ENCODE assay signal across 7 cellular contexts in genomic region chr1:26510725-26511124, GRCh38. TPM values are rescaled to one million over a fixed set of nuclear protein-coding genes. Genes with fewer than 3 reads are reported as not detected.
DNase-seq lines count a peak whose midpoint lies in the region; ATAC-seq, FAIRE-seq and TF ChIP-seq lines count a peak whose summit lies in the region.
"Not testable (repeated sequence)": the region's sequence is repeated elsewhere in the genome, so short reads cannot be mapped to it uniquely, and the experiment has no call there.

No MANE protein-coding gene starts in this region.

- H2AFZ ChIP-seq in IMR-90 (replicated peaks; ENCODE audit: low read length, poor library complexity); K562 (ENCODE audit: low read depth, low read length): not testable (repeated sequence)

- dilution Hi-C loops in IMR-90 (cut with HindIII; ENCODE audit: low sequenced_read_pairs, unreplicated experiment), result not testable (repeated sequence)

- not testable (repeated sequence) for H3K14ac ChIP-seq in IMR-90 (replicated peaks; ENCODE audit: low read depth, low read length)

- ATAC-seq in IMR-90 (ENCODE audit: low read depth), result peak; percentile 40; the same call in 1 of the 2 replicates
- not testable (repeated sequence) for ATAC-seq in K562; lung (ENCODE audit: insufficient read depth, low FRiP score)

- in situ Hi-C loops in ACHN (cut with HindIII; ENCODE audit: low pct_ligation_motif_present, low pct_unique_long_range_greater_than_20kb, low sequenced_read_pairs); IMR-90 (cut with MboI; ENCODE audit: low sequenced_read_pairs); K562 (cut with MboI): not testable (repeated sequence)

- WGBS in IMR-90 (ENCODE audit: extremely low coverage in 2 of 2, insufficient read length in 1 of 2), 2 experiments, result 43% methylated on average over 1 of the region's 1 CpG; no CpG with 5 or more reads in 1 of the 2 experiments
- WGBS in K562 (ENCODE audit: insufficient coverage, low coverage, missing lambda C conversion rate), result 47% methylated on average over 1 of the region's 1 CpG
- 75 to 88% methylated on average over 1 of the region's 1 CpG for WGBS in lung, 2 donors
- WGBS in thyroid gland, 2 donors, result 20 to 25% methylated on average over 1 of the region's 1 CpG

- H3K4me3 ChIP-seq in IMR-90 (ENCODE audit: insufficient read depth, low read depth, low read length); K562; lung; thyroid gland (replicated peaks in 1 of 3): not testable (repeated sequence)

- not testable (repeated sequence) for TF ChIP-seq POLR2A in IMR-90 (IDR thresholded peaks at IDR 0.05; ENCODE audit: low read depth, low read length); K562 (conservative IDR thresholded peaks at IDR 0.05); thyroid gland (IDR thresholded peaks at IDR 0.05)

- H2BK20ac ChIP-seq in IMR-90 (ENCODE audit: low read depth, low read length), result not testable (repeated sequence)

- intact Hi-C loops in IMR-90 (cut with micrococcal nuclease); K562 (cut with micrococcal nuclease); thyroid gland (cut with DNase I): not testable (repeated sequence)

- not testable (repeated sequence) for H3K9ac ChIP-seq in IMR-90 (ENCODE audit: low read depth, low read length); K562 (ENCODE audit: insufficient read depth in 1 of 2, low read depth in 2 of 2, low read length in 2 of 2)

- H3K79me1 ChIP-seq in IMR-90 (ENCODE audit: low read depth in 1 of 2, low read length in 2 of 2), result not testable (repeated sequence)

- not testable (repeated sequence) for TF ChIP-seq RAD21 in IMR-90 (IDR thresholded peaks at IDR 0.05; ENCODE audit: low read length); K562 (CRISPR knock-in tag; conservative IDR thresholded peaks at IDR 0.05 in 1 of 2, IDR thresholded peaks at IDR 0.05 in 1 of 2)

- not testable (repeated sequence) for TF ChIP-seq EP300 in K562 (IDR thresholded peaks at IDR 0.05; ENCODE audit: low read length)

- H2AK9ac ChIP-seq in IMR-90 (replicated peaks; ENCODE audit: low read depth, low read length, poor library complexity), result not testable (repeated sequence)

- not testable (repeated sequence) for H3K56ac ChIP-seq in IMR-90 (ENCODE audit: extremely low read depth, insufficient read depth, low read length)

- FAIRE-seq in K562 (lab: Jason Lieb, UNC), result peak; percentile 35

- H3K27ac ChIP-seq in IMR-90 (ENCODE audit: insufficient read depth, low read length); K562 (ENCODE audit: extremely low read depth, low read depth, low read length); lung (ENCODE audit: low read depth in 1 of 2, low read length in 1 of 2): not testable (repeated sequence)
- peak overlapping the region; percentile 87 to 91 (median 90) for H3K27ac ChIP-seq in thyroid gland

- TF ChIP-seq CTCF in IMR-90 (conservative IDR thresholded peaks at IDR 0.05; ENCODE audit: low read depth, low read length); K562 (IDR thresholded peaks at IDR 0.05 in 2 of 3, conservative IDR thresholded peaks at IDR 0.05 in 1 of 3; ENCODE audit: insufficient read depth in 2 of 3, low read depth in 1 of 3, low read length in 3 of 3); lung (IDR thresholded peaks at IDR 0.05; ENCODE audit: control extremely low read depth, extremely low read depth); thyroid gland (IDR thresholded peaks at IDR 0.05): not testable (repeated sequence)

- H3K18ac ChIP-seq in IMR-90 (ENCODE audit: low read depth, low read length), result not testable (repeated sequence)

- H2BK5ac ChIP-seq in IMR-90 (ENCODE audit: low read depth, low read length, poor library complexity, severe bottlenecking), result not testable (repeated sequence)

- H3K4me2 ChIP-seq in IMR-90 (ENCODE audit: low read depth, low read length); K562 (ENCODE audit: insufficient read depth, low read length): not testable (repeated sequence)

- CTCF ChIA-PET in IMR-90 (lab: Yijun Ruan, JAX), result interaction anchor here (0.6 to 0.7 kb wide), 2 partner anchors 278 to 311 kb away, joined by 3 to 4 read pairs; no protein-coding TSS in a partner anchor
- CTCF ChIA-PET in K562 (lab: Yijun Ruan, JAX; ENCODE audit: low intra/inter-chr PET ratio), result not testable (repeated sequence)

- POLR2A ChIA-PET in IMR-90 (lab: Charles Lee; ENCODE audit: unreplicated experiment), result not testable (repeated sequence)
- POLR2A ChIA-PET in K562 (lab: Yijun Ruan, JAX), result interaction anchor here (0.6 to 1.7 kb wide), 4 partner anchors 10 to 641 kb away, joined by 3 to 4 read pairs (median 4); partner anchors contain the start of gene GPN2

- not testable (repeated sequence) for BruUV-seq in IMR-90 (replicated peaks; lab: Mats Ljungman, UMichigan); K562 (replicated peaks; lab: Mats Ljungman, UMichigan)

- H4K8ac ChIP-seq in IMR-90 (ENCODE audit: low read depth in 2 of 2, low read length in 2 of 2), result not testable (repeated sequence)

- not testable (repeated sequence) for H4K20me1 ChIP-seq in IMR-90 (ENCODE audit: insufficient read depth, low read length); K562 (replicated peaks; ENCODE audit: control insufficient read depth, insufficient read depth, low read length)

- H2BK120ac ChIP-seq in IMR-90 (ENCODE audit: low read depth, low read length), result not testable (repeated sequence)

- not testable (repeated sequence) for H2AK5ac ChIP-seq in IMR-90 (ENCODE audit: low read depth, low read length)

- not testable (repeated sequence) for H3K4me1 ChIP-seq in IMR-90 (ENCODE audit: control insufficient read depth, insufficient read depth, low read length); K562 (replicated peaks in 1 of 2; ENCODE audit: control insufficient read depth in 2 of 2, insufficient read depth in 2 of 2, low read length in 2 of 2); lung (ENCODE audit: control insufficient read depth in 2 of 2, insufficient read depth in 2 of 2, low read length in 2 of 2)
- H3K4me1 ChIP-seq in thyroid gland, result peaks cover 3 to 11% of the 10 kb centered on the region in 2 donors

- not testable (repeated sequence) for H4K91ac ChIP-seq in IMR-90 (ENCODE audit: insufficient read depth, low read depth, low read length)

- H3K9me3 ChIP-seq in IMR-90 (ENCODE audit: control insufficient read depth, insufficient read depth, low read length); K562 (replicated peaks; ENCODE audit: control insufficient read depth, insufficient read depth, low read depth, low read length); lung (ENCODE audit: control insufficient read depth in 2 of 2, insufficient read depth in 1 of 2, low read length in 1 of 2); thyroid gland: not testable (repeated sequence)

- not testable (repeated sequence) for H3K27me3 ChIP-seq in IMR-90 (ENCODE audit: control insufficient read depth, insufficient read depth, low read length); K562 (ENCODE audit: control insufficient read depth in 2 of 2, insufficient read depth in 2 of 2, low read length in 2 of 2); lung (ENCODE audit: control insufficient read depth, insufficient read depth); thyroid gland

- not testable (repeated sequence) for H3K36me3 ChIP-seq in IMR-90 (ENCODE audit: control insufficient read depth, insufficient read depth, low read length); K562 (ENCODE audit: control insufficient read depth, insufficient read depth, low read length); lung (ENCODE audit: control insufficient read depth in 2 of 2, insufficient read depth in 2 of 2, low read length in 2 of 2); thyroid gland

- H3K23ac ChIP-seq in IMR-90 (ENCODE audit: low read depth, low read length), result not testable (repeated sequence)

- H3K9me1 ChIP-seq in IMR-90 (ENCODE audit: insufficient read depth, low read length); K562 (ENCODE audit: control insufficient read depth, insufficient read depth, low read length): not testable (repeated sequence)

- not testable (repeated sequence) for H3K79me2 ChIP-seq in K562 (ENCODE audit: control insufficient read depth, insufficient read depth, low read length)

- not testable (repeated sequence) for H4K5ac ChIP-seq in IMR-90 (ENCODE audit: low read depth, low read length)

- not testable (repeated sequence) for H3K4ac ChIP-seq in IMR-90 (ENCODE audit: low read depth, low read length)

- DNase-seq in ACHN, result peak; percentile 79
- DNase-seq in IMR-90; K562 (ENCODE audit: extremely low read depth in 1 of 4, low spot score in 3 of 4): not testable (repeated sequence)
- DNase-seq in iris pigment epithelial cell (ENCODE audit: low read depth), result peak; percentile 30
- peak; percentile 86 for DNase-seq in kidney tubule cell (ENCODE audit: low spot score)
- DNase-seq in lung (ENCODE audit: low spot score), result peak; percentile 33
- DNase-seq in thyroid gland, result peak; percentile 87 to 91

- not testable (repeated sequence) for H2BK15ac ChIP-seq in IMR-90 (ENCODE audit: low read depth, low read length)

RNA-seq across cellular contexts. Expression of gene RPS6KA1, which starts 18.8 kb away (rescaled TPM):
- 4.2 and 6.3 TPM in 2 replicates for total RNA-seq in IMR-90 (2012; rRNA removed)
- 3.6 and 3.8 TPM in 2 replicates for polyA plus RNA-seq in IMR-90 (2012; rRNA removed)
- 2.7 and 3.6 TPM in 2 replicates for polyA plus RNA-seq in IMR-90 (2012; cell fraction: cytosol; rRNA removed)
- 3.0 and 4.7 TPM in 2 replicates for polyA plus RNA-seq in IMR-90 (2012; cell fraction: nucleus; rRNA removed; ENCODE audit: low replicate concordance)
- total RNA-seq in K562 (2011; cell fraction: chromatin; rRNA removed; ENCODE audit: low replicate concordance), result 64.2 and 141 TPM in 2 replicates
- 77.4 and 79.9 TPM in 2 replicates for total RNA-seq in K562 (2011; cell fraction: nucleolus; rRNA removed)
- total RNA-seq in K562 (2011; cell fraction: nucleoplasm; rRNA removed), result 68.8 and 76.8 TPM in 2 replicates
- total RNA-seq in K562 (2014; rRNA removed), result 54.8 and 67.3 TPM in 2 replicates
- 25.7 and 30.1 TPM in 2 replicates for total RNA-seq in K562 (2014; rRNA removed; fragmentation: Illumina TruSeq; extraction: Trizol)
- total RNA-seq in K562 (2015; rRNA removed; fragmentation: Illumina TruSeq; extraction: Trizol), result 40.5 and 44.4 TPM in 2 replicates
- total RNA-seq in K562 (2021), result 61.0 and 62.4 TPM in 2 replicates
- 33.0 and 33.1 TPM in 2 replicates for polyA plus RNA-seq in K562 (2011; rRNA removed)
- polyA plus RNA-seq in K562 (2011; cell fraction: cytosol; rRNA removed), result 33.1 and 54.6 TPM in 2 replicates
- 41.1 and 53.3 TPM in 2 replicates for polyA plus RNA-seq in K562 (2011; cell fraction: nucleus; rRNA removed)
- polyA plus RNA-seq in K562 (2012), result 49.6 and 51.4 TPM in 2 replicates
- 46.3 and 49.0 TPM in 2 replicates for polyA plus RNA-seq in K562 (2014; fragmentation: Illumina TruSeq; extraction: Trizol)
- 1 to 10 TPM; 2.4 to 2.9 TPM for polyA plus RNA-seq in K562 (2014; fragmentation: Nextera tagmentation; extraction: Ambion mirVana)
- 35.5 and 36.9 TPM in 2 replicates for polyA plus RNA-seq in K562 (2014; rRNA removed)
- polyA minus RNA-seq in K562 (2011; rRNA and poly(A)+ RNA removed), result 30.0 and 44.2 TPM in 2 replicates
- polyA minus RNA-seq in K562 (2011; cell fraction: cytosol; rRNA and poly(A)+ RNA removed), result 40.6 and 44.9 TPM in 2 replicates
- 22.8 and 34.9 TPM in 2 replicates for polyA minus RNA-seq in K562 (2011; cell fraction: nucleus; rRNA and poly(A)+ RNA removed)
- total RNA-seq in lung, result 100 to 1,000 TPM in 1 of 2 donors, 10 to 100 TPM in 1; 58.6 to 100 TPM
- polyA plus RNA-seq in lung, result 100 to 1,000 TPM in 1 of 2 donors, 10 to 100 TPM in 1; 63.2 to 109 TPM
- total RNA-seq in thyroid gland, result 10 to 100 TPM; 55.8 to 98.6 (median 76.3) TPM

RNA-seq across cellular contexts. Expression of gene HMGN2, which starts 38.5 kb away (rescaled TPM):
- total RNA-seq in IMR-90 (2012; rRNA removed), result 367 and 481 TPM in 2 replicates
- polyA plus RNA-seq in IMR-90 (2012; rRNA removed), result 460 and 505 TPM in 2 replicates
- polyA plus RNA-seq in IMR-90 (2012; cell fraction: cytosol; rRNA removed), result 228 and 231 TPM in 2 replicates
- 76.8 and 308 TPM in 2 replicates for polyA plus RNA-seq in IMR-90 (2012; cell fraction: nucleus; rRNA removed; ENCODE audit: low replicate concordance)
- total RNA-seq in K562 (2011; cell fraction: chromatin; rRNA removed; ENCODE audit: low replicate concordance), result 381 and 607 TPM in 2 replicates
- 219 and 264 TPM in 2 replicates for total RNA-seq in K562 (2011; cell fraction: nucleolus; rRNA removed)
- 460 and 546 TPM in 2 replicates for total RNA-seq in K562 (2011; cell fraction: nucleoplasm; rRNA removed)
- 965 and 1,011 TPM in 2 replicates for total RNA-seq in K562 (2014; rRNA removed)
- 866 and 959 TPM in 2 replicates for total RNA-seq in K562 (2014; rRNA removed; fragmentation: Illumina TruSeq; extraction: Trizol)
- 983 and 1,131 TPM in 2 replicates for total RNA-seq in K562 (2015; rRNA removed; fragmentation: Illumina TruSeq; extraction: Trizol)
- 972 and 1,007 TPM in 2 replicates for total RNA-seq in K562 (2021)
- polyA plus RNA-seq in K562 (2011; rRNA removed), result 370 and 462 TPM in 2 replicates
- polyA plus RNA-seq in K562 (2011; cell fraction: cytosol; rRNA removed), result 151 and 308 TPM in 2 replicates
- 496 and 1,136 TPM in 2 replicates for polyA plus RNA-seq in K562 (2011; cell fraction: nucleus; rRNA removed)
- 1,292 and 1,447 TPM in 2 replicates for polyA plus RNA-seq in K562 (2012)
- 1,354 and 1,569 TPM in 2 replicates for polyA plus RNA-seq in K562 (2014; fragmentation: Illumina TruSeq; extraction: Trizol)
- 1,000 to 10,000 TPM in 1 of 2 experiments, 100 to 1,000 TPM in 1; 805 to 1,140 TPM for polyA plus RNA-seq in K562 (2014; fragmentation: Nextera tagmentation; extraction: Ambion mirVana)
- 577 and 603 TPM in 2 replicates for polyA plus RNA-seq in K562 (2014; rRNA removed)
- 169 and 229 TPM in 2 replicates for polyA minus RNA-seq in K562 (2011; rRNA and poly(A)+ RNA removed)
- polyA minus RNA-seq in K562 (2011; cell fraction: cytosol; rRNA and poly(A)+ RNA removed), result 143 and 214 TPM in 2 replicates
- 90.3 and 188 TPM in 2 replicates for polyA minus RNA-seq in K562 (2011; cell fraction: nucleus; rRNA and poly(A)+ RNA removed)
- total RNA-seq in lung, result 100 to 1,000 TPM; 329 to 374 TPM
- polyA plus RNA-seq in lung, result 100 to 1,000 TPM; 452 to 580 TPM
- total RNA-seq in thyroid gland, result 100 to 1,000 TPM; 277 to 411 (median 319) TPM
